ENCODE assay signal across 11 cellular contexts in genomic region chr4:1209821-1210220, GRCh38.
DNase-seq lines count a peak whose midpoint lies in the region; ATAC-seq and TF ChIP-seq lines count a peak whose summit lies in the region.
"Had no signal": no experiment of that assay in that cellular context is flagged by ENCODE, and none has a peak within 500 bp of the region (broad histone marks: within the 10 kb centered on the region; RNA-seq: fewer than 3 reads in every experiment).

No MANE protein-coding gene starts in this region.

- H3K4me1 ChIP-seq in BLaER1 (peaks cover 91% of the 10 kb centered on the region), rectal smooth muscle tissue (ENCODE audit: control insufficient read depth, insufficient read depth, low read length) (peaks cover 36% of the 10 kb centered on the region)
- H3K4me1 ChIP-seq: foreskin keratinocyte had no signal

- H3K36me3 ChIP-seq in BLaER1 (peaks cover 45% of the 10 kb centered on the region), rectal smooth muscle tissue (ENCODE audit: control insufficient read depth, insufficient read depth, low read length) (peaks cover 14% of the 10 kb centered on the region)

- DNase-seq in cardiac fibroblast (ENCODE audit: low read depth in 2 of 2) (peak; percentile 71 to 94), hypothalamus (lab: John Stamatoyannopoulos, UW) (peak in 32 of 51 donors; percentile 18 to 79 (median 56))
- DNase-seq in effector CD8-positive, alpha-beta T cell (lab: John Stamatoyannopoulos, UW) = no peak
- DNase-seq: foreskin keratinocyte; stimulated activated naive CD4-positive, alpha-beta T cell treated with Interleukin-2 at 50 U/mL for 16 hours had no signal

- H3K27ac ChIP-seq in BLaER1 (peak overlapping the region; percentile 38), rectal smooth muscle tissue (ENCODE audit: low read depth, low read length) (peak overlapping the region; percentile 69)
- H3K27ac ChIP-seq: foreskin keratinocyte, parathyroid adenoma had no signal

- H3K4me2 ChIP-seq in BLaER1 = peak overlapping the region; percentile 83

- H3K9me3 ChIP-seq in BLaER1 = no peaks in the 10 kb centered on the region

- H4K20me1 ChIP-seq in BLaER1 = peaks cover 72% of the 10 kb centered on the region

- H3K27me3 ChIP-seq in BLaER1 (no peaks in the 10 kb centered on the region), rectal smooth muscle tissue (ENCODE audit: control insufficient read depth, insufficient read depth, low read length) (no peaks in the 10 kb centered on the region)
- H3K27me3 ChIP-seq: foreskin keratinocyte had no signal

- H3K4me3 ChIP-seq in BLaER1 (no peak overlapping the region), cardiac fibroblast (replicated peaks in 1 of 2; ENCODE audit: low read depth in 2 of 2, low read length in 2 of 2) (no peak overlapping the region), rectal smooth muscle tissue (ENCODE audit: low read length) (peak overlapping the region; percentile 31)

- H3K9ac ChIP-seq in BLaER1 = peak overlapping the region; percentile 45; the same call in 1 of the 2 replicates
- H3K9ac ChIP-seq in rectal smooth muscle tissue (ENCODE audit: low read length) = no peak overlapping the region
- H3K9ac ChIP-seq: parathyroid adenoma had no signal

- TF ChIP-seq CTCF in cardiac fibroblast (IDR thresholded peaks at IDR 0.05; ENCODE audit: low read depth, low read length) = no peak

- ATAC-seq in GM18868 (IDR thresholded peaks at IDR 0.05; ENCODE audit: unreplicated experiment) = no peak
- no peak for ATAC-seq in HG03354 (IDR thresholded peaks at IDR 0.05; ENCODE audit: poor library complexity, severe bottlenecking, unreplicated experiment)
- ATAC-seq in HG03045 (IDR thresholded peaks at IDR 0.05; ENCODE audit: unreplicated experiment) = no peak
- ATAC-seq: foreskin keratinocyte had no signal
